ENCODE assay signal across 18 cellular contexts in genomic region chr5:78974011-78974410, GRCh38. TPM values are rescaled to one million over a fixed set of nuclear protein-coding genes. Genes with fewer than 3 reads are reported as not detected.
DNase-seq lines count a peak whose midpoint lies in the region; TF ChIP-seq lines count a peak whose summit lies in the region.
"Had no signal": no experiment of that assay in that cellular context is flagged by ENCODE, and none has a peak within 500 bp of the region (broad histone marks: within the 10 kb centered on the region; RNA-seq: fewer than 3 reads in every experiment).

No MANE protein-coding gene starts in this region.

- H3K4me1 Mint-ChIP-seq in glutamatergic neuron (ENCODE audit: low read depth, unreplicated experiment), result peaks cover 23% of the 10 kb centered on the region
- peaks cover 48% of the 10 kb centered on the region for H3K4me1 Mint-ChIP-seq in nephron

- no peak overlapping the region for H3K4me3 Mint-ChIP-seq in glutamatergic neuron (ENCODE audit: unreplicated experiment)
- no peak overlapping the region for H3K4me3 Mint-ChIP-seq in nephron
- H3K4me3 Mint-ChIP-seq: activated B cell treated with CpG ODN at 0.5 μM for 24 hours; activated CD8-positive, alpha-beta memory T cell treated with anti-CD3 and anti-CD28 coated beads, Interleukin-2, amount 10 ng/mL, durations not matched to agents 7 days and 5 days; IgD-negative memory B cell; T-cell had no signal

- H3K36me3 Mint-ChIP-seq in glutamatergic neuron (ENCODE audit: unreplicated experiment), result no peaks in the 10 kb centered on the region
- no peaks in the 10 kb centered on the region for H3K36me3 Mint-ChIP-seq in nephron (ENCODE audit: low read depth)
- H3K36me3 Mint-ChIP-seq: activated CD8-positive, alpha-beta memory T cell treated with anti-CD3 and anti-CD28 coated beads, Interleukin-2, amount 10 ng/mL, durations not matched to agents 7 days and 5 days had no signal

- no peaks in the 10 kb centered on the region for H3K27me3 Mint-ChIP-seq in glutamatergic neuron (ENCODE audit: unreplicated experiment)
- H3K27me3 Mint-ChIP-seq in nephron (ENCODE audit: low read depth), result no peaks in the 10 kb centered on the region
- H3K27me3 Mint-ChIP-seq: activated B cell treated with CpG ODN at 0.5 μM for 24 hours; activated CD8-positive, alpha-beta memory T cell treated with anti-CD3 and anti-CD28 coated beads, Interleukin-2, amount 10 ng/mL, durations not matched to agents 7 days and 5 days; IgD-negative memory B cell; T-cell had no signal

- H3K27ac Mint-ChIP-seq in glutamatergic neuron (ENCODE audit: unreplicated experiment), result peak overlapping the region; percentile 53
- H3K27ac Mint-ChIP-seq in nephron, result peak overlapping the region; percentile 81 to 87 (median 83)
- H3K27ac Mint-ChIP-seq: activated B cell treated with CpG ODN at 0.5 μM for 24 hours; activated CD8-positive, alpha-beta memory T cell treated with anti-CD3 and anti-CD28 coated beads, Interleukin-2, amount 10 ng/mL, durations not matched to agents 7 days and 5 days; IgD-negative memory B cell; T-cell had no signal

- H3K9me3 Mint-ChIP-seq in glutamatergic neuron (ENCODE audit: unreplicated experiment) (peaks cover 11% of the 10 kb centered on the region), nephron (no peaks in the 10 kb centered on the region)
- H3K9me3 Mint-ChIP-seq: T-cell had no signal

- peak overlapping the region; percentile 30 for H3K27ac ChIP-seq in C4-2B
- H3K27ac ChIP-seq in VCaP, result peak overlapping the region; percentile 79
- H3K27ac ChIP-seq: brain microvascular endothelial cell, neutrophil, stomach had no signal

- DNase-seq in glutamatergic neuron, result no peak
- no peak for DNase-seq in SKM-1 treated with dmso at 0.1 percent for 144 hours (lab: John Stamatoyannopoulos, UW; ENCODE audit: unreplicated experiment)
- DNase-seq in NCI-H187 treated with DMSO at 0.1 percent for 48 hours (lab: John Stamatoyannopoulos, UW), result no peak
- no peak for DNase-seq in activated CD4-positive, alpha-beta T cell treated with anti-CD3 and anti-CD28 coated beads for 4 hours
- no peak for DNase-seq in NK-92 treated with Interleukin-12 subunit alpha and Interleukin-12 subunit beta, amount 100 ng/mL, for 24 hours (lab: John Stamatoyannopoulos, UW)
- DNase-seq: activated B cell treated with CpG ODN at 0.5 μM for 24 hours; activated CD8-positive, alpha-beta memory T cell treated with anti-CD3 and anti-CD28 coated beads, Interleukin-2, amount 10 ng/mL, durations not matched to agents 7 days and 5 days; activated naive CD4-positive, alpha-beta T cell treated with Interleukin-2 at 50 U/mL for 16 hours; brain microvascular endothelial cell; NCI-H1048; small intestine; stomach; T-cell had no signal

- TF ChIP-seq CTCF in C4-2B (conservative IDR thresholded peaks at IDR 0.05) (no peak), VCaP (conservative IDR thresholded peaks at IDR 0.05) (no peak), glutamatergic neuron (IDR thresholded peaks at IDR 0.05; ENCODE audit: partially characterized antibody, unreplicated experiment) (no peak), nephron (IDR thresholded peaks at IDR 0.05; ENCODE audit: unreplicated experiment in 3 of 3) (no peak)

RNA-seq across cellular contexts. Expression of gene ARSB, which starts 11.1 kb away (rescaled TPM):
- total RNA-seq in glutamatergic neuron (ENCODE audit: unreplicated experiment), result 23.5 TPM
